Comparison of ENCODE assay signal across 6 cellular contexts in the genomic region with DNA sequence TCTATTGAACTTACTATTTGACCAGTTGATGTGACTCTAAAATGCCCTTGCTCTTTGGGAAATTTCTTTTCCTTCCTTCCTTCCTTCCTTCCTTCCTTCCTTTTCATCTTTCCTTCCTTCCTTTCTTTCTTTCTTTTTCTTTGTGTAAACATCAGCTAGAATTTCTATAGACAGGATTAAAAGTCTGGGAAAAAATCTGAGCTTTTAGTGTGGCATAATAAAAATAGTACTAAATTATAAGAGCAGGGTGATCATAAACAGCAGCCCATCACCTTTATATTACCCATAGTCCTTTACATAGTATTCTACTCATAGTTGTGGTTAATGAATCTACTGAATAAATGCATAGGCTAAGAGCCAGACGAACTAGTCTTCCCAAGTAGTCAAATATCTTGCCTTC.
"Had no signal": no experiment of that assay in that cellular context is flagged by ENCODE, and none has a peak within 500 bp of the region (broad histone marks: within the 10 kb centered on the region; RNA-seq: fewer than 3 reads in every experiment).

No MANE protein-coding gene starts in this region.

- H3K27ac ChIP-seq: HL-60, KMS-11 had no signal

- DNase-seq: IMR-90, KBM-7, KG1 had no signal

- H3K4me3 ChIP-seq: K562 had no signal
